Comparison of ENCODE assay signal across 16 cellular contexts in genomic region chr6:75213732-75214131, GRCh38. TPM values are rescaled to one million over a fixed set of nuclear protein-coding genes. Genes with fewer than 3 reads are reported as not detected.
DNase-seq lines count a peak whose midpoint lies in the region; ATAC-seq, FAIRE-seq and TF ChIP-seq lines count a peak whose summit lies in the region.
"Had no signal": no experiment of that assay in that cellular context is flagged by ENCODE, and none has a peak within 500 bp of the region (broad histone marks: within the 10 kb centered on the region; RNA-seq: fewer than 3 reads in every experiment).

No MANE protein-coding gene starts in this region.

- no peak for TF ChIP-seq EP300 in K562 (IDR thresholded peaks at IDR 0.05; ENCODE audit: low read length)

- H3K79me2 ChIP-seq in K562 (ENCODE audit: control insufficient read depth, insufficient read depth, low read length), result no peaks in the 10 kb centered on the region

- no peaks in the 10 kb centered on the region for H3K4me1 ChIP-seq in K562 (replicated peaks in 1 of 2; ENCODE audit: control insufficient read depth in 2 of 2, insufficient read depth in 2 of 2, low read length in 2 of 2)

- no peak for DNase-seq in GM06990 (ENCODE audit: extremely low read depth, insufficient read length)
- no peak for DNase-seq in K562 (ENCODE audit: extremely low read depth in 1 of 4, low spot score in 3 of 4)
- no peak for DNase-seq in activated effector memory CD4-positive, alpha-beta T cell treated with anti-CD3 and anti-CD28 coated beads, Interleukin-2, amount 50 U/mL, for 16 hours
- DNase-seq in stimulated activated CD4-positive, alpha-beta T cell treated with anti-CD3 and anti-CD28 coated beads, Interleukin-1b, Interleukin-23, amount 100 ng/mL, for 48 hours, result no peak
- DNase-seq in dorsolateral prefrontal cortex, result no peak
- DNase-seq in cerebellar nuclear complex (lab: John Stamatoyannopoulos, UW), result no peak
- DNase-seq: activated T-cell treated with anti-CD3 and anti-CD28 coated beads, Interleukin-2, amount 50 U/mL, for 1 hour; C1 segment of cervical spinal cord; GF-D8; naive B cell; NCI-H1694 treated with DMSO at 0.1 percent for 48 hours; NCI-H526 treated with DMSO at 0.1 percent for 48 hours; retina; SHP77 had no signal

- WGBS in K562 (ENCODE audit: insufficient coverage, low coverage, missing lambda C conversion rate), result 0% methylated on average over 2 of the region's 2 CpGs

- no peak for FAIRE-seq in K562 (lab: Jason Lieb, UNC)

- CTCF ChIA-PET in K562 (lab: Yijun Ruan, JAX; ENCODE audit: low intra/inter-chr PET ratio), result no interaction called here

- TF ChIP-seq CTCF in GM06990 (IDR thresholded peaks at IDR 0.05; ENCODE audit: insufficient read depth, low read length, poor library complexity, severe bottlenecking) (peak; percentile 35), K562 (IDR thresholded peaks at IDR 0.05 in 2 of 3, conservative IDR thresholded peaks at IDR 0.05 in 1 of 3; ENCODE audit: insufficient read depth in 2 of 3, low read depth in 1 of 3, low read length in 3 of 3) (no peak), dorsolateral prefrontal cortex (IDR thresholded peaks at IDR 0.05 in 54 of 56, conservative IDR thresholded peaks at IDR 0.05 in 2 of 56; ENCODE audit: low read depth in 1 of 56, partially characterized antibody in 56 of 56) (no peak)

- in situ Hi-C loops in K562 (cut with MboI), result loop anchor here (5.0 kb wide), 1 partner anchor 1476 kb away; no protein-coding TSS in a partner anchor

- no TSS peak for BruUV-seq in K562 (replicated peaks; lab: Mats Ljungman, UMichigan)

- H3K36me3 ChIP-seq in GM06990 (ENCODE audit: control insufficient read depth, insufficient read depth, low read length) (no peaks in the 10 kb centered on the region), K562 (ENCODE audit: control insufficient read depth, insufficient read depth, low read length) (no peaks in the 10 kb centered on the region)

- no peaks in the 10 kb centered on the region for H4K20me1 ChIP-seq in K562 (replicated peaks; ENCODE audit: control insufficient read depth, insufficient read depth, low read length)

- H2AFZ ChIP-seq in K562 (ENCODE audit: low read depth, low read length), result no peak overlapping the region

- H3K27ac ChIP-seq in K562 (ENCODE audit: extremely low read depth, low read depth, low read length), result no peak overlapping the region
- no peak overlapping the region for H3K27ac ChIP-seq in dorsolateral prefrontal cortex

- peaks cover 2% of the 10 kb centered on the region; the same call in 1 of the 2 replicates for H3K27me3 ChIP-seq in GM06990 (replicated peaks; ENCODE audit: control insufficient read depth, insufficient read depth, low read length)
- H3K27me3 ChIP-seq in K562 (ENCODE audit: control insufficient read depth in 2 of 2, insufficient read depth in 2 of 2, low read length in 2 of 2), result no peaks in the 10 kb centered on the region
- peaks cover 0 to 64% (median 10%) of the 10 kb centered on the region in 45 donors for H3K27me3 ChIP-seq in dorsolateral prefrontal cortex

- intact Hi-C loops in K562 (cut with micrococcal nuclease), result loop anchor here (5.0 kb wide), 1 partner anchor 1121 kb away; no protein-coding TSS in a partner anchor
- intact Hi-C loops in dorsolateral prefrontal cortex (cut with DNase I), result no loop called here

- TF ChIP-seq RAD21 in K562 (CRISPR knock-in tag; conservative IDR thresholded peaks at IDR 0.05 in 1 of 2, IDR thresholded peaks at IDR 0.05 in 1 of 2), result no peak

- ATAC-seq in GM18868 (IDR thresholded peaks at IDR 0.05; ENCODE audit: unreplicated experiment), result peak; percentile 54
- peak; percentile 39 for ATAC-seq in HG03342 (IDR thresholded peaks at IDR 0.05; ENCODE audit: unreplicated experiment)
- ATAC-seq in K562, result peak; percentile 79

- TF ChIP-seq POLR2A in K562 (conservative IDR thresholded peaks at IDR 0.05), result no peak

- H3K9me3 ChIP-seq in K562 (replicated peaks; ENCODE audit: control insufficient read depth, insufficient read depth, low read depth, low read length), result no peaks in the 10 kb centered on the region

- no peak overlapping the region for H3K4me3 ChIP-seq in GM06990 (replicated peaks; ENCODE audit: low read depth, low read length)
- no peak overlapping the region for H3K4me3 ChIP-seq in K562
- H3K4me3 ChIP-seq in dorsolateral prefrontal cortex, result no peak overlapping the region

- H3K9ac ChIP-seq in K562 (ENCODE audit: insufficient read depth in 1 of 2, low read depth in 2 of 2, low read length in 2 of 2), result no peak overlapping the region

- H3K4me2 ChIP-seq in K562 (ENCODE audit: insufficient read depth, low read length), result no peak overlapping the region

- no peaks in the 10 kb centered on the region for H3K9me1 ChIP-seq in K562 (ENCODE audit: control insufficient read depth, insufficient read depth, low read length)

- POLR2A ChIA-PET in K562 (lab: Yijun Ruan, JAX), result no interaction called here

TF ChIP-seq in K562, 482 proteins besides CTCF, POLR2A, EP300 and RAD21:
- TF ChIP-seq ATF3 (IDR thresholded peaks at IDR 0.05) (no peak), ATF3 (CRISPR knock-in tag; conservative IDR thresholded peaks at IDR 0.05) (no peak), CTCFL (IDR thresholded peaks at IDR 0.05; ENCODE audit: borderline replicate concordance, insufficient read depth, low read depth, low read length, poor library complexity, severe bottlenecking) (peak; percentile 78)

RNA-seq across cellular contexts. Expression of gene COL12A1, which starts 7.9 kb away (rescaled TPM):
- total RNA-seq in K562 (2011; cell fraction: chromatin; rRNA removed; ENCODE audit: low replicate concordance), result 0.18 TPM in 1 of 2 replicates, not detected in the other
- not detected in 2 replicates for total RNA-seq in K562 (2011; cell fraction: nucleolus; rRNA removed)
- total RNA-seq in K562 (2011; cell fraction: nucleoplasm; rRNA removed), result not detected in 2 replicates
- total RNA-seq in K562 (2014; rRNA removed) (not detected in 2 replicates), K562 (2014; rRNA removed; fragmentation: Illumina TruSeq; extraction: Trizol) (not detected in 2 replicates), K562 (2015; rRNA removed; fragmentation: Illumina TruSeq; extraction: Trizol) (not detected in 2 replicates), K562 (2021) (0.11 and 0.20 TPM in 2 replicates), dorsolateral prefrontal cortex (10 to 100 TPM in 104 of 120 experiments, 1 to 10 TPM in 16; 5.0 to 28.6 (median 14.1) TPM)
- polyA plus RNA-seq in K562 (2011; rRNA removed) (0.01 TPM in 1 of 2 replicates, not detected in the other), K562 (2014; fragmentation: Illumina TruSeq; extraction: Trizol) (not detected in 2 replicates), K562 (2014; fragmentation: Nextera tagmentation; extraction: Ambion mirVana) (not detected), K562 (2014; rRNA removed) (0.01 TPM in 1 of 2 replicates, not detected in the other)
- 0.01 TPM in 1 of 2 replicates, not detected in the other for polyA plus RNA-seq in K562 (2011; cell fraction: cytosol; rRNA removed)
- polyA plus RNA-seq in K562 (2011; cell fraction: nucleus; rRNA removed), result 0.04 and 0.08 TPM in 2 replicates
- 0.01 TPM in 1 of 2 replicates, not detected in the other for polyA plus RNA-seq in K562 (2012)
- polyA minus RNA-seq in K562 (2011; rRNA and poly(A)+ RNA removed), result 0.27 TPM in 1 of 2 replicates, not detected in the other
- 1.5 and 1.8 TPM in 2 replicates for polyA minus RNA-seq in K562 (2011; cell fraction: cytosol; rRNA and poly(A)+ RNA removed)
- polyA minus RNA-seq in K562 (2011; cell fraction: nucleus; rRNA and poly(A)+ RNA removed), result 0.22 and 0.27 TPM in 2 replicates

RNA-seq across cellular contexts. Expression of gene COX7A2, which starts 29.9 kb away (rescaled TPM):
- 16.2 and 38.9 TPM in 2 replicates for total RNA-seq in K562 (2011; cell fraction: chromatin; rRNA removed; ENCODE audit: low replicate concordance)
- total RNA-seq in K562 (2011; cell fraction: nucleolus; rRNA removed), result 35.9 and 40.2 TPM in 2 replicates
- 46.6 and 74.0 TPM in 2 replicates for total RNA-seq in K562 (2011; cell fraction: nucleoplasm; rRNA removed)
- 182 and 234 TPM in 2 replicates for total RNA-seq in K562 (2014; rRNA removed)
- total RNA-seq in K562 (2014; rRNA removed; fragmentation: Illumina TruSeq; extraction: Trizol), result 546 and 593 TPM in 2 replicates
- 529 and 585 TPM in 2 replicates for total RNA-seq in K562 (2015; rRNA removed; fragmentation: Illumina TruSeq; extraction: Trizol)
- 548 and 636 TPM in 2 replicates for total RNA-seq in K562 (2021)
- 833 and 852 TPM in 2 replicates for polyA plus RNA-seq in K562 (2011; rRNA removed)
- 229 and 319 TPM in 2 replicates for polyA plus RNA-seq in K562 (2011; cell fraction: cytosol; rRNA removed)
- polyA plus RNA-seq in K562 (2011; cell fraction: nucleus; rRNA removed), result 197 and 351 TPM in 2 replicates
- 641 and 749 TPM in 2 replicates for polyA plus RNA-seq in K562 (2012)
- polyA plus RNA-seq in K562 (2014; fragmentation: Illumina TruSeq; extraction: Trizol), result 472 and 685 TPM in 2 replicates
- polyA plus RNA-seq in K562 (2014; fragmentation: Nextera tagmentation; extraction: Ambion mirVana), result 1,000 to 10,000 TPM; 1,858 to 2,216 TPM
- 402 and 501 TPM in 2 replicates for polyA plus RNA-seq in K562 (2014; rRNA removed)
- polyA minus RNA-seq in K562 (2011; rRNA and poly(A)+ RNA removed), result 40.4 and 45.6 TPM in 2 replicates
- 38.7 and 61.6 TPM in 2 replicates for polyA minus RNA-seq in K562 (2011; cell fraction: cytosol; rRNA and poly(A)+ RNA removed)
- polyA minus RNA-seq in K562 (2011; cell fraction: nucleus; rRNA and poly(A)+ RNA removed), result 12.9 and 28.1 TPM in 2 replicates
- 100 to 1,000 TPM; 186 to 540 (median 369) TPM for total RNA-seq in dorsolateral prefrontal cortex

Comparison
In these comparisons a context has a peak if more than half of its experiments do, and no peak if none do; other contexts are left out.
1. RNA of gene COL12A1, which starts 7.9 kb away (total RNA-seq): 5.0 to 28.6 TPM in dorsolateral prefrontal cortex; 0.11 to 0.20 TPM in K562; every median in the first group is over 4 times any median in the second.
2. Peak in every context shown above with its lines, with median percentiles within 50 percentile points of each other: ATAC-seq.